In genomic region chr13:30446122-30446500, GRCh38 we compare ENCODE assay signal across 9 cellular contexts. TPM values are rescaled to one million over a fixed set of nuclear protein-coding genes. Genes with fewer than 3 reads are reported as not detected.
DNase-seq lines count a peak whose midpoint lies in the region; ATAC-seq, FAIRE-seq and TF ChIP-seq lines count a peak whose summit lies in the region.
"Had no signal": no experiment of that assay in that cellular context is flagged by ENCODE, and none has a peak within 500 bp of the region (broad histone marks: within the 10 kb centered on the region; RNA-seq: fewer than 3 reads in every experiment).

No MANE protein-coding gene starts in this region.

- H3K4me1 ChIP-seq in HUES48 (ENCODE audit: control insufficient read depth, insufficient read depth, low read length), result peaks cover 12% of the 10 kb centered on the region
- peaks cover 7% of the 10 kb centered on the region for H3K4me1 ChIP-seq in fibroblast of lung (ENCODE audit: control insufficient read depth, extremely low read depth, insufficient read depth, low read length)

- H3K36me3 ChIP-seq in HUES48 (ENCODE audit: control insufficient read depth, insufficient read depth, low read length), result no peaks in the 10 kb centered on the region
- no peaks in the 10 kb centered on the region for H3K36me3 ChIP-seq in fibroblast of lung (ENCODE audit: control insufficient read depth, insufficient read depth, low read length)

- no peaks in the 10 kb centered on the region for H4K20me1 ChIP-seq in fibroblast of lung (ENCODE audit: control insufficient read depth, extremely low read depth, insufficient read depth, low read length)

- TF ChIP-seq CTCF in fibroblast of lung (conservative IDR thresholded peaks at IDR 0.05 in 1 of 2, IDR thresholded peaks at IDR 0.05 in 1 of 2; ENCODE audit: low read depth in 1 of 2, low read length in 2 of 2), result no peak
- TF ChIP-seq CTCF in progenitor cell of endocrine pancreas (IDR thresholded peaks at IDR 0.05; ENCODE audit: unreplicated experiment), result no peak

- H3K9me3 Mint-ChIP-seq in progenitor cell of endocrine pancreas (ENCODE audit: low read depth), result no peaks in the 10 kb centered on the region

- peaks cover 9% of the 10 kb centered on the region for H3K27me3 Mint-ChIP-seq in progenitor cell of endocrine pancreas

- H3K4me1 Mint-ChIP-seq in progenitor cell of endocrine pancreas (ENCODE audit: low read depth), result peaks cover 7% of the 10 kb centered on the region

- no peaks in the 10 kb centered on the region for H3K9me3 ChIP-seq in HUES48 (ENCODE audit: control insufficient read depth, insufficient read depth, low read length)
- H3K9me3 ChIP-seq in fibroblast of lung (ENCODE audit: control insufficient read depth, insufficient read depth, low read depth, low read length), result no peaks in the 10 kb centered on the region

- H3K27ac Mint-ChIP-seq in progenitor cell of endocrine pancreas, result peak overlapping the region; percentile 6

- H3K4me3 ChIP-seq in HUES48 (ENCODE audit: low read depth, low read length), result peak overlapping the region; percentile 65
- H3K4me3 ChIP-seq in fibroblast of lung (replicated peaks in 1 of 4; ENCODE audit: control extremely low read depth in 1 of 4, insufficient read depth in 1 of 4, low read depth in 3 of 4, low read length in 4 of 4), result peak overlapping the region in 3 of 4 experiments; percentile 10 to 31 (median 30)

- H3K9ac ChIP-seq in HUES48 (ENCODE audit: low read depth, low read length) (peak overlapping the region; percentile 50), fibroblast of lung (ENCODE audit: insufficient read depth, low read length) (no peak overlapping the region)

- H3K27ac ChIP-seq in HUES48 (ENCODE audit: low read depth, low read length), result peak overlapping the region; percentile 83
- peak overlapping the region; percentile 64 for H3K27ac ChIP-seq in fibroblast of lung (ENCODE audit: insufficient read depth, low read length)

- FAIRE-seq in GM12891 (lab: Jason Lieb, UNC), result no peak

- ATAC-seq in HG03565 (IDR thresholded peaks at IDR 0.05; ENCODE audit: unreplicated experiment), result no peak
- ATAC-seq in GM21529 (IDR thresholded peaks at IDR 0.05; ENCODE audit: unreplicated experiment), result no peak
- ATAC-seq in GM21576 (IDR thresholded peaks at IDR 0.05; ENCODE audit: unreplicated experiment), result no peak
- no peak for ATAC-seq in HG03196 (IDR thresholded peaks at IDR 0.05; ENCODE audit: unreplicated experiment)

- H3K4me3 Mint-ChIP-seq in progenitor cell of endocrine pancreas (ENCODE audit: low read depth), result peak overlapping the region; percentile 38

- no peak for DNase-seq in GM12891 (ENCODE audit: insufficient read length, low spot score)
- DNase-seq in fibroblast of lung (ENCODE audit: low read depth in 2 of 2), result no peak
- DNase-seq in progenitor cell of endocrine pancreas (ENCODE audit: low spot score, unreplicated experiment), result no peak

- no peaks in the 10 kb centered on the region for H3K79me2 ChIP-seq in fibroblast of lung (ENCODE audit: control insufficient read depth, insufficient read depth, low read length)

- no peaks in the 10 kb centered on the region for H3K36me3 Mint-ChIP-seq in progenitor cell of endocrine pancreas (ENCODE audit: insufficient read depth)

- H2AFZ ChIP-seq in fibroblast of lung (ENCODE audit: low read length), result peak overlapping the region; percentile 86

- no peak for TF ChIP-seq POLR2A in GM12891 (IDR thresholded peaks at IDR 0.05; ENCODE audit: low read depth, low read length)

- H3K4me2 ChIP-seq in fibroblast of lung (ENCODE audit: extremely low read depth, insufficient read depth, low read length), result peak overlapping the region; percentile 76

- H3K27me3 ChIP-seq in HUES48 (ENCODE audit: control insufficient read depth, insufficient read depth, low read length), result no peaks in the 10 kb centered on the region
- H3K27me3 ChIP-seq in fibroblast of lung (ENCODE audit: control insufficient read depth, insufficient read depth, low read length), result no peaks in the 10 kb centered on the region

TF ChIP-seq in GM12891, 5 proteins besides CTCF, POLR2A, EP300 and RAD21:
- TF ChIP-seq SPI1 (IDR thresholded peaks at IDR 0.05; ENCODE audit: low read depth, low read length), result no peak
- 0 out of 2 replicates have a peak, but pooled peaks have one; percentile 24 for TF ChIP-seq TAF1 (IDR thresholded peaks at IDR 0.05; ENCODE audit: low read depth, low read length)

RNA-seq across cellular contexts. Expression of gene HMGB1, which starts 19.6 kb away (rescaled TPM):
- polyA plus RNA-seq in GM12891 (2012; ENCODE audit: low read depth, missing spikeins), result 428 TPM
- total RNA-seq in fibroblast of lung, result 74.0 and 145 TPM in 2 replicates
- polyA plus RNA-seq in fibroblast of lung, result 267 and 457 TPM in 2 replicates
- 259 and 484 TPM in 2 replicates for polyA plus RNA-seq in fibroblast of lung (2012)
- 6.7 and 9.1 TPM in 2 replicates for polyA minus RNA-seq in fibroblast of lung (ENCODE audit: low replicate concordance)
- 441 TPM in 2 replicates for total RNA-seq in progenitor cell of endocrine pancreas

RNA-seq across cellular contexts. Expression of gene UBE2L5, which starts 23.8 kb away (rescaled TPM):
- polyA plus RNA-seq in GM12891 (2012; ENCODE audit: low read depth, missing spikeins), result 0.19 TPM
- total RNA-seq in fibroblast of lung (not detected in 2 replicates), progenitor cell of endocrine pancreas (not detected in 2 replicates)
- polyA plus RNA-seq in fibroblast of lung, result 0.17 and 0.20 TPM in 2 replicates
- polyA plus RNA-seq in fibroblast of lung (2012), result 1.1 TPM in 1 of 2 replicates, not detected in the other
- not detected in 2 replicates for polyA minus RNA-seq in fibroblast of lung (ENCODE audit: low replicate concordance)
- total RNA-seq: T-helper 1 cell treated with Interleukin-12 subunit alpha and Interleukin-12 subunit beta and Interleukin-4 antibody, amounts not matched to agents 30 ng/mL and 1 ng/mL, for 36 hours had no signal
